ENCODE assay signal across 10 cellular contexts in genomic region chr17:4162775-4163498, GRCh38. TPM values are rescaled to one million over a fixed set of nuclear protein-coding genes. Genes with fewer than 3 reads are reported as not detected.
DNase-seq lines count a peak whose midpoint lies in the region; ATAC-seq and TF ChIP-seq lines count a peak whose summit lies in the region.
"Had no signal": no experiment of that assay in that cellular context is flagged by ENCODE, and none has a peak within 500 bp of the region (broad histone marks: within the 10 kb centered on the region; RNA-seq: fewer than 3 reads in every experiment).

No MANE protein-coding gene starts in this region.

- TF ChIP-seq CTCF in testis (IDR thresholded peaks at IDR 0.05): no peak

- H3K4me3 ChIP-seq in subcutaneous abdominal adipose tissue (ENCODE audit: low read depth in 1 of 5, low read length in 5 of 5) (no peak overlapping the region), testis (no peak overlapping the region)

- TF ChIP-seq POLR2A in testis (IDR thresholded peaks at IDR 0.05): no peak

- no peak overlapping the region for H3K4me3 Mint-ChIP-seq in T-helper 17 cell
- H3K4me3 Mint-ChIP-seq: stimulated activated naive CD8-positive, alpha-beta T cell treated with anti-CD3 and anti-CD28 coated beads, Interleukin-15, amount 100 ng/mL, for 72 hours had no signal

- peak overlapping the region; percentile 40 for H3K27ac ChIP-seq in subcutaneous abdominal adipose tissue (ENCODE audit: low read depth, low read length)
- H3K27ac ChIP-seq in testis: peak overlapping the region in 1 of 2 donors; percentile 63

- ATAC-seq in T-helper 17 cell: no peak
- ATAC-seq: HCT116; stimulated activated naive CD8-positive, alpha-beta T cell treated with anti-CD3 and anti-CD28 coated beads, Interleukin-15, amount 100 ng/mL, for 72 hours had no signal

- H3K4me1 Mint-ChIP-seq in T-helper 17 cell: peaks cover 18% of the 10 kb centered on the region

- H3K27me3 ChIP-seq in subcutaneous abdominal adipose tissue (ENCODE audit: control insufficient read depth in 5 of 5, insufficient read depth in 4 of 5, low read length in 5 of 5) (no peaks in the 10 kb centered on the region), testis (no peaks in the 10 kb centered on the region)

- no peak overlapping the region for H3K9ac ChIP-seq in subcutaneous abdominal adipose tissue (ENCODE audit: low read length in 5 of 5)

- H3K36me3 ChIP-seq in subcutaneous abdominal adipose tissue (ENCODE audit: control insufficient read depth in 5 of 5, insufficient read depth in 5 of 5, low read length in 5 of 5): peaks cover 0 to 81% (median 51%) of the 10 kb centered on the region in 5 donors
- H3K36me3 ChIP-seq in testis (ENCODE audit: low read depth, missing control alignments): no peaks in the 10 kb centered on the region

- H3K27ac Mint-ChIP-seq in T-helper 17 cell: peak overlapping the region; percentile 41
- H3K27ac Mint-ChIP-seq: stimulated activated naive CD8-positive, alpha-beta T cell treated with anti-CD3 and anti-CD28 coated beads, Interleukin-15, amount 100 ng/mL, for 72 hours had no signal

- H3K9me3 ChIP-seq in T-helper 17 cell (ENCODE audit: control insufficient read depth, low read length, poor library complexity, severe bottlenecking) (no peaks in the 10 kb centered on the region), subcutaneous abdominal adipose tissue (ENCODE audit: control insufficient read depth in 5 of 5, low read length in 5 of 5) (no peaks in the 10 kb centered on the region), testis (no peaks in the 10 kb centered on the region)

- H3K36me3 Mint-ChIP-seq in T-helper 17 cell (ENCODE audit: low read depth): peaks cover 21% of the 10 kb centered on the region

- WGBS in testis, 2 donors: 74 to 84% methylated on average over 15 of the region's 15 CpGs

- intact Hi-C loops in testis (cut with DNase I; ENCODE audit: low total_unique reads): no loop called here

- peaks cover 0 to 26% (median 9%) of the 10 kb centered on the region in 5 donors for H3K4me1 ChIP-seq in subcutaneous abdominal adipose tissue (ENCODE audit: control insufficient read depth in 5 of 5, insufficient read depth in 5 of 5, low read length in 5 of 5)
- H3K4me1 ChIP-seq in testis: peaks cover 14% of the 10 kb centered on the region

- DNase-seq in NCI-H82 (lab: John Stamatoyannopoulos, UW): peak; percentile 44
- no peak for DNase-seq in NCI-H82 treated with DMSO at 0.1 percent for 48 hours (lab: John Stamatoyannopoulos, UW; ENCODE audit: unreplicated experiment)
- no peak for DNase-seq in T-helper 17 cell
- peak; percentile 78 for DNase-seq in islet precursor cell
- DNase-seq in NCI-H2227 treated with DMSO at 0.1 percent for 48 hours (lab: John Stamatoyannopoulos, UW): no peak
- no peak for DNase-seq in testis
- no peak for DNase-seq in NCI-H748 treated with DMSO at 0.1 percent for 48 hours (lab: John Stamatoyannopoulos, UW)
- DNase-seq: stimulated activated naive CD8-positive, alpha-beta T cell treated with anti-CD3 and anti-CD28 coated beads, Interleukin-15, amount 100 ng/mL, for 72 hours had no signal

- H3K27me3 Mint-ChIP-seq in T-helper 17 cell: no peaks in the 10 kb centered on the region
- H3K27me3 Mint-ChIP-seq: stimulated activated naive CD8-positive, alpha-beta T cell treated with anti-CD3 and anti-CD28 coated beads, Interleukin-15, amount 100 ng/mL, for 72 hours had no signal

RNA-seq across cellular contexts. Expression of gene CYB5D2, which starts 19.9 kb away (rescaled TPM):
- total RNA-seq in T-helper 17 cell: 1 to 10 TPM; 7.8 to 8.2 TPM
- 10 to 100 TPM; 75.1 to 90.3 TPM for total RNA-seq in testis
- 102 TPM for polyA plus RNA-seq in testis (ENCODE audit: insufficient read depth, low read depth, low replicate concordance)

RNA-seq across cellular contexts. Expression of gene ZZEF1, which starts 20.1 kb away (rescaled TPM):
- total RNA-seq in T-helper 17 cell (100 to 1,000 TPM; 117 to 123 TPM), testis (100 to 1,000 TPM; 115 to 129 TPM)
- 36.3 TPM for polyA plus RNA-seq in testis (ENCODE audit: insufficient read depth, low read depth, low replicate concordance)

Comparison
In these comparisons a context has a peak if more than half of its experiments do, and no peak if none do; other contexts are left out.
1. DNase-seq: peak in NCI-H82 (single experiment) and islet precursor cell (single experiment); none in NCI-H82 treated with DMSO at 0.1 percent for 48 hours (single experiment), T-helper 17 cell (0 of 3), NCI-H2227 treated with DMSO at 0.1 percent for 48 hours (single experiment), testis (single experiment) and NCI-H748 treated with DMSO at 0.1 percent for 48 hours (single experiment).
2. RNA of gene CYB5D2, which starts 19.9 kb away (total RNA-seq): 75.1 to 90.3 TPM in testis; 7.8 to 8.2 TPM in T-helper 17 cell; every median in the first group is over 4 times any median in the second.